Comparison of ENCODE assay signal across 14 cellular contexts in genomic region chr19:35048911-35049411, GRCh38. TPM values are rescaled to one million over a fixed set of nuclear protein-coding genes. Genes with fewer than 3 reads are reported as not detected.
DNase-seq lines count a peak whose midpoint lies in the region; ATAC-seq and TF ChIP-seq lines count a peak whose summit lies in the region.
"Had no signal": no experiment of that assay in that cellular context is flagged by ENCODE, and none has a peak within 500 bp of the region (broad histone marks: within the 10 kb centered on the region; RNA-seq: fewer than 3 reads in every experiment).

No MANE protein-coding gene starts in this region.

- DNase-seq in NCI-H1417 (lab: John Stamatoyannopoulos, UW) (peak in 2 of 3 experiments; percentile 80 to 92), GM13977 (ENCODE audit: low spot score) (no peak)
- DNase-seq: activated T-cell treated with anti-CD3 and anti-CD28 coated beads, Interleukin-2, amount 50 U/mL, for 24 hours; DMS53; effector memory CD8-positive, alpha-beta T cell; NCI-H524 treated with DMSO at 0.1 percent for 48 hours; stimulated activated CD4-positive, alpha-beta T cell treated with anti-CD3 and anti-CD28 coated beads, Interleukin-4, amount 100 ng/mL, for 1 hour had no signal

- no peaks in the 10 kb centered on the region for H3K27me3 ChIP-seq in layer of hippocampus (ENCODE audit: control insufficient read depth, insufficient read depth, low read length)
- H3K27me3 ChIP-seq: SJSA1 had no signal

- ATAC-seq in GM18868 (IDR thresholded peaks at IDR 0.05; ENCODE audit: unreplicated experiment): no peak
- no peak for ATAC-seq in HG03571 (IDR thresholded peaks at IDR 0.05; ENCODE audit: unreplicated experiment)
- ATAC-seq: effector memory CD8-positive, alpha-beta T cell had no signal

- TF ChIP-seq CTCF in GM13977 (IDR thresholded peaks at IDR 0.05; ENCODE audit: extremely low read depth, insufficient read depth, missing control alignments): no peak

- in situ Hi-C loops in GM13977 (cut with MboI; ENCODE audit: low pct_unique_long_range_greater_than_20kb, low sequenced_read_pairs, unreplicated experiment): no loop called here

- H3K27ac ChIP-seq in angular gyrus (ENCODE audit: low read depth, low read length): peak overlapping the region; percentile 96
- H3K27ac ChIP-seq in layer of hippocampus (ENCODE audit: low read depth, low read length): peak overlapping the region; percentile 95
- peak overlapping the region; percentile 97 for H3K27ac ChIP-seq in temporal lobe (ENCODE audit: low read depth, low read length)
- H3K27ac ChIP-seq: SJSA1 had no signal

RNA-seq across cellular contexts. Expression of gene HPN, which starts 7.4 kb away (rescaled TPM):
- total RNA-seq in temporal lobe: not detected
- total RNA-seq: pulmonary artery endothelial cell, SJSA1 had no signal

RNA-seq across cellular contexts. Expression of gene SCN1B, which starts 18.7 kb away (rescaled TPM):
- total RNA-seq in temporal lobe: 0.49 TPM

RNA-seq across cellular contexts. Expression of gene GRAMD1A, which starts 48.8 kb away (rescaled TPM):
- 36.1 TPM for total RNA-seq in temporal lobe
